ENCODE assay signal across 1 cellular context in the genomic region with DNA sequence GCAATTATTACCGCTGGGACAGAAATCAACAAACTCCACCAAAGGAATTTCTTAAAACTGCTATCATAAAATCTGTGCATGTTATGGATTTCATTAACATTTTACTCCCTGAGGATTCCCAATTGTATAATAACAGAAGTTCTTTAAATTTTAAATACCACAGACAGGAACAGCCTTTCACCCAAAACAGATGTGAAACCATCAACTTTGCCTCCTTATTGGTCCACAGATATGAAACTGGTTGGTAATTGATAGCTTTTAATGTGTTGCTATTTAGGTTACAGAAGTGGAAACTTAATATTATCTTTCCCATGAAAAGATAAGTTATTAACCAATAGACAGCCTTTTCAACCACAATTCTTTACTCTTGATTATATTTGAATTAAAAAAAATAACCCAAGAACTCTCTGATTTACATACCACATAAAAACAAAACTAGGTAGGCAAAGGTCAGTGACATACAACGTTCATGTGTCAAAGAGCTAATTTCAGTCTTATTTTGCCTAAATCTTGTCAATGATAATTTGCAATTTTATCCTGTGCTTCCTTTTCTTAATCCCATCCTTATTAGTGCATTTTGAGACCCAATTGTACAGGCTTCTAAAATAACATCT.
TF ChIP-seq lines count a peak whose summit lies in the region.

No MANE protein-coding gene starts in this region.

TF ChIP-seq in A549, 52 proteins besides CTCF, POLR2A, EP300 and RAD21 (continued from another document):
- TF ChIP-seq CHD2 (IDR thresholded peaks at IDR 0.05; ENCODE audit: low read length, partially characterized antibody) (no peak), ZSCAN20 (CRISPR knock-in tag; IDR thresholded peaks at IDR 0.05) (no peak), MYC (IDR thresholded peaks at IDR 0.05; ENCODE audit: borderline replicate concordance, low read length) (no peak), NR3C1 (IDR thresholded peaks at IDR 0.05) (no peak), GATA3 (IDR thresholded peaks at IDR 0.05; ENCODE audit: borderline replicate concordance) (no peak), NPAS2 (CRISPR knock-in tag; IDR thresholded peaks at IDR 0.05; ENCODE audit: borderline replicate concordance) (no peak), RNF2 (IDR thresholded peaks at IDR 0.05; ENCODE audit: borderline replicate concordance, low read depth) (no peak), SMC3 (IDR thresholded peaks at IDR 0.05) (no peak), ZFP36 (IDR thresholded peaks at IDR 0.05; ENCODE audit: borderline replicate concordance, partially characterized antibody) (no peak), EHF (CRISPR knock-in tag; IDR thresholded peaks at IDR 0.05) (no peak)
